Comparison of ENCODE assay signal across 8 cellular contexts in genomic region chr3:48157950-48158376, GRCh38. TPM values are rescaled to one million over a fixed set of nuclear protein-coding genes. Genes with fewer than 3 reads are reported as not detected.
DNase-seq lines count a peak whose midpoint lies in the region; ATAC-seq and TF ChIP-seq lines count a peak whose summit lies in the region.

No MANE protein-coding gene starts in this region.

- intact Hi-C loops in tibial artery (cut with DNase I; ENCODE audit: low total_unique reads) = loop anchor here (10.0 kb wide), 1 partner anchor 163 kb away; no protein-coding TSS in a partner anchor

- DNase-seq in EL (peak; percentile 59), NAMALWA (ENCODE audit: low spot score) (peak; percentile 46), fibroblast of lung (ENCODE audit: low read depth in 2 of 2) (peak; percentile 55 to 77), tibial artery (peak; percentile 45 to 72)
- DNase-seq in activated CD8-positive, alpha-beta memory T cell treated with anti-CD3 and anti-CD28 coated beads for 48 hours (ENCODE audit: low read depth in 2 of 3, low spot score in 2 of 3) = peak in 2 of 3 experiments; percentile 11 to 13
- DNase-seq in NK-92 treated with Interleukin-12 subunit alpha and Interleukin-12 subunit beta, amount 100 ng/mL, for 24 hours (lab: John Stamatoyannopoulos, UW) = no peak

- H3K4me1 ChIP-seq in fibroblast of lung (ENCODE audit: control insufficient read depth, extremely low read depth, insufficient read depth, low read length) = peaks cover 7% of the 10 kb centered on the region
- H3K4me1 ChIP-seq in tibial artery = no peaks in the 10 kb centered on the region

- H3K36me3 Mint-ChIP-seq in activated T-helper 17 cell treated with anti-CD3 and anti-CD28 coated beads, Interleukin-2, amount 50 U/mL, for 72 hours (ENCODE audit: low read depth) = peaks cover 50% of the 10 kb centered on the region

- H3K9me3 Mint-ChIP-seq in activated T-helper 17 cell treated with anti-CD3 and anti-CD28 coated beads, Interleukin-2, amount 50 U/mL, for 72 hours = no peaks in the 10 kb centered on the region

- no peaks in the 10 kb centered on the region for H3F3A ChIP-seq in neural cell (ENCODE audit: insufficient read depth, low read length, poor library complexity, severe bottlenecking)

- no peaks in the 10 kb centered on the region for H3K9me3 ChIP-seq in fibroblast of lung (ENCODE audit: control insufficient read depth, insufficient read depth, low read depth, low read length)
- H3K9me3 ChIP-seq in neural cell (ENCODE audit: low read length) = no peaks in the 10 kb centered on the region
- H3K9me3 ChIP-seq in tibial artery = no peaks in the 10 kb centered on the region

- no peak for TF ChIP-seq RAD21 in neural cell (conservative IDR thresholded peaks at IDR 0.05)

- H3K9me2 ChIP-seq in neural cell (ENCODE audit: insufficient read depth, low read length) = no peaks in the 10 kb centered on the region

- TF ChIP-seq CTCF in fibroblast of lung (conservative IDR thresholded peaks at IDR 0.05 in 1 of 2, IDR thresholded peaks at IDR 0.05 in 1 of 2; ENCODE audit: low read depth in 1 of 2, low read length in 2 of 2) = peak; percentile 80 to 86
- TF ChIP-seq CTCF in neural cell (IDR thresholded peaks at IDR 0.05; ENCODE audit: poor library complexity, severe bottlenecking) = peak; percentile 40
- peak; percentile 56 to 62 for TF ChIP-seq CTCF in tibial artery (IDR thresholded peaks at IDR 0.05)

- H4K20me1 ChIP-seq in fibroblast of lung (ENCODE audit: control insufficient read depth, extremely low read depth, insufficient read depth, low read length) = no peaks in the 10 kb centered on the region
- H4K20me1 ChIP-seq in neural cell (ENCODE audit: insufficient read depth) = no peaks in the 10 kb centered on the region

- H3K4me3 ChIP-seq in fibroblast of lung (replicated peaks in 1 of 4; ENCODE audit: control extremely low read depth in 1 of 4, insufficient read depth in 1 of 4, low read depth in 3 of 4, low read length in 4 of 4) (no peak overlapping the region), neural cell (ENCODE audit: low read length) (no peak overlapping the region), tibial artery (no peak overlapping the region)

- H2AFZ ChIP-seq in fibroblast of lung (ENCODE audit: low read length) = no peak overlapping the region
- H2AFZ ChIP-seq in neural cell (ENCODE audit: low read depth, low read length) = no peak overlapping the region

- H3K4me3 Mint-ChIP-seq in activated T-helper 17 cell treated with anti-CD3 and anti-CD28 coated beads, Interleukin-2, amount 50 U/mL, for 72 hours = no peak overlapping the region

- H3K4me1 Mint-ChIP-seq in activated T-helper 17 cell treated with anti-CD3 and anti-CD28 coated beads, Interleukin-2, amount 50 U/mL, for 72 hours = no peaks in the 10 kb centered on the region

- H3K27ac Mint-ChIP-seq in activated T-helper 17 cell treated with anti-CD3 and anti-CD28 coated beads, Interleukin-2, amount 50 U/mL, for 72 hours = no peak overlapping the region

- H3K27ac ChIP-seq in fibroblast of lung (ENCODE audit: insufficient read depth, low read length) = no peak overlapping the region
- H3K27ac ChIP-seq in neural cell (ENCODE audit: low read length) = no peak overlapping the region
- no peak overlapping the region for H3K27ac ChIP-seq in tibial artery

- H3K27me3 Mint-ChIP-seq in activated T-helper 17 cell treated with anti-CD3 and anti-CD28 coated beads, Interleukin-2, amount 50 U/mL, for 72 hours = no peaks in the 10 kb centered on the region

- no peak for TF ChIP-seq EP300 in neural cell (conservative IDR thresholded peaks at IDR 0.05; ENCODE audit: poor library complexity, severe bottlenecking)

- H3K27me3 ChIP-seq in fibroblast of lung (ENCODE audit: control insufficient read depth, insufficient read depth, low read length) = no peaks in the 10 kb centered on the region
- H3K27me3 ChIP-seq in neural cell (ENCODE audit: insufficient read depth, low read depth, low read length) = no peaks in the 10 kb centered on the region
- H3K27me3 ChIP-seq in tibial artery = no peaks in the 10 kb centered on the region

- H3K4me2 ChIP-seq in fibroblast of lung (ENCODE audit: extremely low read depth, insufficient read depth, low read length) (no peak overlapping the region), neural cell (ENCODE audit: low read length) (no peak overlapping the region)

- no peaks in the 10 kb centered on the region for H3K79me2 ChIP-seq in fibroblast of lung (ENCODE audit: control insufficient read depth, insufficient read depth, low read length)
- no peaks in the 10 kb centered on the region for H3K79me2 ChIP-seq in neural cell (replicated peaks; ENCODE audit: insufficient read depth, low read length)

- ATAC-seq in activated T-helper 17 cell treated with anti-CD3 and anti-CD28 coated beads, Interleukin-2, amount 50 U/mL, for 72 hours (replicated peaks) = no peak

- H3K9ac ChIP-seq in fibroblast of lung (ENCODE audit: insufficient read depth, low read length) (no peak overlapping the region), neural cell (ENCODE audit: low read length) (no peak overlapping the region)

- H3K36me3 ChIP-seq in fibroblast of lung (ENCODE audit: control insufficient read depth, insufficient read depth, low read length) (no peaks in the 10 kb centered on the region), neural cell (ENCODE audit: insufficient read depth, low read length) (no peaks in the 10 kb centered on the region), tibial artery (peaks cover 0 to 37% (median 0%) of the 10 kb centered on the region in 3 donors)

TF ChIP-seq in neural cell, 6 proteins besides CTCF, POLR2A, EP300 and RAD21:
- TF ChIP-seq MXI1 (conservative IDR thresholded peaks at IDR 0.05; ENCODE audit: poor library complexity, severe bottlenecking) (no peak), SMC3 (conservative IDR thresholded peaks at IDR 0.05; ENCODE audit: poor library complexity) (no peak), REST (IDR thresholded peaks at IDR 0.05; ENCODE audit: borderline replicate concordance) (no peak), POLR2AphosphoS5 (IDR thresholded peaks at IDR 0.05) (no peak), EZH2 (IDR thresholded peaks at IDR 0.05; ENCODE audit: borderline replicate concordance, insufficient read depth, low read length, poor library complexity, severe bottlenecking) (no peak), TAF1 (IDR thresholded peaks at IDR 0.05; ENCODE audit: low read depth) (no peak)

RNA-seq across cellular contexts. Expression of gene CDC25A, which starts 30.3 kb away (rescaled TPM):
- 1.0 and 1.3 TPM in 2 replicates for total RNA-seq in fibroblast of lung
- 3.1 and 6.1 TPM in 2 replicates for polyA plus RNA-seq in fibroblast of lung
- polyA plus RNA-seq in fibroblast of lung (2012) = 3.0 and 6.3 TPM in 2 replicates
- 1.6 and 3.3 TPM in 2 replicates for polyA minus RNA-seq in fibroblast of lung (ENCODE audit: low replicate concordance)
- 9.8 and 12.3 TPM in 2 replicates for polyA plus RNA-seq in neural cell
- 17.7 and 21.9 TPM in 2 replicates for polyA minus RNA-seq in neural cell
- total RNA-seq in activated T-helper 17 cell treated with anti-CD3 and anti-CD28 coated beads, Interleukin-2, amount 50 U/mL, for 72 hours = 10 to 100 TPM; 18.8 to 42.7 TPM
